In the genomic region with DNA sequence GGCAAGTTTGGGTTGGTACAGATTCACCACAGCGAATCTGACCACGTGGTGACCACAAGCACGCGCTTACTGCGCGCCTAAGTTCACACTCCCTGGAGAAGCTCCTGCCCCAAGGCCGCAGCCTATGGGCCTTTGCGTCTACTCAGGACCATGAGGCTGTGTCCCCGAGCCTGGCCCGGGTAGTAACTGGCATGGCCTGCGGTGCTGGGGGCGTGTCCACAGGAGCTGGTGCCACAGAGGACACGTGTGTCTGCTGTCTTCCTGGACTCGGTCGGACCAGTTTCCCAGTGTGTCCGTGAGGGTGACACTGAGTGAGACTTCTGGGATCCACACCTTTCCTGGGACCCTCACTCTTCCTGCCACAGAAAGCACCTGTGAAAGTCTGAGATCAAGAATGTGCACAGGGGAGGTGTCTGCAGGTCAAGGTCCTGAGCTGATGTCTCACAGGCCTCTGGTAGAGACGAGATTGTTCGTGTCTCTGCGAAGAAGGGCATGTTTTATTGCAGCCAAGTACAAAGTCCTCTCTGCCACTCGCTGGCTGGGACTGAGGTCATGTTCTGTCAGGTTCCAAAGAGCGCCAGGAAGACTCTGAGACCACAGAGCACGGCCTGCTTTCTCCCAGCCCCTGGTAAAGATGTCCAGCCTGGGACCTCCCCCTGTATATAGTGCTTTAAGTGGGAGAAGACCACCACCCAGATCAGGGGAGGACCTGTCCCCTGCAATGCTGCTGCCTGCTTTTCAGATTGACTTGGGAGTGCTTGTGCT, we compare ENCODE assay signal across 1 cellular context.
TF ChIP-seq lines count a peak whose summit lies in the region.

No MANE protein-coding gene starts in this region.

TF ChIP-seq in HepG2, 621 proteins besides CTCF, POLR2A, EP300 and RAD21 (continued from another document and continues in another):
- TF ChIP-seq CCDC6 (CRISPR knock-in tag; IDR thresholded peaks at IDR 0.05) = no peak
- no peak for TF ChIP-seq ZNF253 (CRISPR knock-in tag; IDR thresholded peaks at IDR 0.05; ENCODE audit: borderline replicate concordance)
- TF ChIP-seq ZNF761 (CRISPR knock-in tag; conservative IDR thresholded peaks at IDR 0.05) = no peak; the same call in 1 of the 2 replicates
- TF ChIP-seq ZNF367 (CRISPR knock-in tag; IDR thresholded peaks at IDR 0.05; ENCODE audit: borderline replicate concordance) = no peak
- no peak for TF ChIP-seq KLF15 (CRISPR knock-in tag; IDR thresholded peaks at IDR 0.05; ENCODE audit: borderline replicate concordance)
- TF ChIP-seq, protein P1, sequence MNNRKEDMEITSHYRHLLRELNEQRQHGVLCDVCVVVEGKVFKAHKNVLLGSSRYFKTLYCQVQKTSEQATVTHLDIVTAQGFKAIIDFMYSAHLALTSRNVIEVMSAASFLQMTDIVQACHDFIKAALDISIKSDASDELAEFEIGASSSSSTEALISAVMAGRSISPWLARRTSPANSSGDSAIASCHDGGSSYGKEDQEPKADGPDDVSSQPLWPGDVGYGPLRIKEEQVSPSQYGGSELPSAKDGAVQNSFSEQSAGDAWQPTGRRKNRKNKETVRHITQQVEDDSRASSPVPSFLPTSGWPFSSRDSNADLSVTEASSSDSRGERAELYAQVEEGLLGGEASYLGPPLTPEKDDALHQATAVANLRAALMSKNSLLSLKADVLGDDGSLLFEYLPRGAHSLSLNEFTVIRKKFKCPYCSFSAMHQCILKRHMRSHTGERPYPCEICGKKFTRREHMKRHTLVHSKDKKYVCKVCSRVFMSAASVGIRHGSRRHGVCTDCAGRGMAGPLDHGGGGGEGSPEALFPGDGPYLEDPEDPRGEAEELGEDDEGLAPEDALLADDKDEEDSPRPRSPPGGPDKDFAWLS (CRISPR knock-in tag; IDR thresholded peaks at IDR 0.05; ENCODE audit: borderline replicate concordance) = no peak
- peak; percentile 89 for TF ChIP-seq GATAD2A (CRISPR knock-in tag; IDR thresholded peaks at IDR 0.05)
- TF ChIP-seq SOX5 (CRISPR knock-in tag; IDR thresholded peaks at IDR 0.05; ENCODE audit: borderline replicate concordance) = peak; percentile 69
- TF ChIP-seq ZNF136 (CRISPR knock-in tag; IDR thresholded peaks at IDR 0.05; ENCODE audit: low read depth) = no peak
- no peak for TF ChIP-seq U2AF2 (IDR thresholded peaks at IDR 0.05; ENCODE audit: low read depth, low read length)
- TF ChIP-seq SP140L (CRISPR knock-in tag; IDR thresholded peaks at IDR 0.05; ENCODE audit: borderline replicate concordance) = no peak
- TF ChIP-seq ZKSCAN8 (CRISPR knock-in tag; IDR thresholded peaks at IDR 0.05; ENCODE audit: borderline replicate concordance) = peak; percentile 62; the same call in 1 of the 2 replicates
- no peak for TF ChIP-seq MTA3 (CRISPR knock-in tag; IDR thresholded peaks at IDR 0.05)
- TF ChIP-seq PRDM10 (CRISPR knock-in tag; IDR thresholded peaks at IDR 0.05; ENCODE audit: low read depth) = no peak
- TF ChIP-seq ZBTB43 (CRISPR knock-in tag; conservative IDR thresholded peaks at IDR 0.05) = 0 out of 2 replicates have a peak, but pooled peaks have one; percentile 56
- peak; percentile 87 for TF ChIP-seq ZNF121 (CRISPR knock-in tag; IDR thresholded peaks at IDR 0.05)
- no peak for TF ChIP-seq KAT2B (IDR thresholded peaks at IDR 0.05; ENCODE audit: borderline replicate concordance, low read depth, low read length)
- no peak for TF ChIP-seq SATB2 (CRISPR knock-in tag; IDR thresholded peaks at IDR 0.05)
- 0 out of 2 replicates have a peak, but pooled peaks have one; percentile 11 for TF ChIP-seq HIVEP1 (CRISPR knock-in tag; IDR thresholded peaks at IDR 0.05)
- peak; percentile 77; the same call in 1 of the 2 replicates for TF ChIP-seq MIER3 (CRISPR knock-in tag; IDR thresholded peaks at IDR 0.05; ENCODE audit: borderline replicate concordance)
- TF ChIP-seq ZNF784 (CRISPR knock-in tag; IDR thresholded peaks at IDR 0.05; ENCODE audit: borderline replicate concordance) = no peak
- no peak for TF ChIP-seq DMTF1 (CRISPR knock-in tag; IDR thresholded peaks at IDR 0.05)
- no peak for TF ChIP-seq ZNF549 (CRISPR knock-in tag; IDR thresholded peaks at IDR 0.05)
- TF ChIP-seq NCOR1 (IDR thresholded peaks at IDR 0.05; ENCODE audit: borderline replicate concordance, low read length) = peak; percentile 96
- TF ChIP-seq KIAA2018 (CRISPR knock-in tag; IDR thresholded peaks at IDR 0.05; ENCODE audit: borderline replicate concordance) = no peak
- TF ChIP-seq CAMTA2 (CRISPR knock-in tag; IDR thresholded peaks at IDR 0.05; ENCODE audit: borderline replicate concordance) = peak; percentile 19; the same call in 1 of the 2 replicates
- no peak for TF ChIP-seq MAFK (conservative IDR thresholded peaks at IDR 0.05 in 1 of 2, IDR thresholded peaks at IDR 0.05 in 1 of 2; ENCODE audit: low read length in 2 of 2)
- TF ChIP-seq, protein P2, sequence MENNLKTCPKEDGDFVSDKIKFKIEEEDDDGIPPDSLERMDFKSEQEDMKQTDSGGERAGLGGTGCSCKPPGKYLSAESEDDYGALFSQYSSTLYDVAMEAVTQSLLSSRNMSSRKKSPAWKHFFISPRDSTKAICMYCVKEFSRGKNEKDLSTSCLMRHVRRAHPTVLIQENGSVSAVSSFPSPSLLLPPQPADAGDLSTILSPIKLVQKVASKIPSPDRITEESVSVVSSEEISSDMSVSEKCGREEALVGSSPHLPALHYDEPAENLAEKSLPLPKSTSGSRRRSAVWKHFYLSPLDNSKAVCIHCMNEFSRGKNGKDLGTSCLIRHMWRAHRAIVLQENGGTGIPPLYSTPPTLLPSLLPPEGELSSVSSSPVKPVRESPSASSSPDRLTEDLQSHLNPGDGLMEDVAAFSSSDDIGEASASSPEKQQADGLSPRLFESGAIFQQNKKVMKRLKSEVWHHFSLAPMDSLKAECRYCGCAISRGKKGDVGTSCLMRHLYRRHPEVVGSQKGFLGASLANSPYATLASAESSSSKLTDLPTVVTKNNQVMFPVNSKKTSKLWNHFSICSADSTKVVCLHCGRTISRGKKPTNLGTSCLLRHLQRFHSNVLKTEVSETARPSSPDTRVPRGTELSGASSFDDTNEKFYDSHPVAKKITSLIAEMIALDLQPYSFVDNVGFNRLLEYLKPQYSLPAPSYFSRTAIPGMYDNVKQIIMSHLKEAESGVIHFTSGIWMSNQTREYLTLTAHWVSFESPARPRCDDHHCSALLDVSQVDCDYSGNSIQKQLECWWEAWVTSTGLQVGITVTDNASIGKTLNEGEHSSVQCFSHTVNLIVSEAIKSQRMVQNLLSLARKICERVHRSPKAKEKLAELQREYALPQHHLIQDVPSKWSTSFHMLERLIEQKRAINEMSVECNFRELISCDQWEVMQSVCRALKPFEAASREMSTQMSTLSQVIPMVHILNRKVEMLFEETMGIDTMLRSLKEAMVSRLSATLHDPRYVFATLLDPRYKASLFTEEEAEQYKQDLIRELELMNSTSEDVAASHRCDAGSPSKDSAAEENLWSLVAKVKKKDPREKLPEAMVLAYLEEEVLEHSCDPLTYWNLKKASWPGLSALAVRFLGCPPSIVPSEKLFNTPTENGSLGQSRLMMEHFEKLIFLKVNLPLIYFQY (CRISPR knock-in tag; IDR thresholded peaks at IDR 0.05; ENCODE audit: borderline replicate concordance) = no peak; the same call in 1 of the 2 replicates
